10 cellular contexts compared by ENCODE assay signal in the genomic region with DNA sequence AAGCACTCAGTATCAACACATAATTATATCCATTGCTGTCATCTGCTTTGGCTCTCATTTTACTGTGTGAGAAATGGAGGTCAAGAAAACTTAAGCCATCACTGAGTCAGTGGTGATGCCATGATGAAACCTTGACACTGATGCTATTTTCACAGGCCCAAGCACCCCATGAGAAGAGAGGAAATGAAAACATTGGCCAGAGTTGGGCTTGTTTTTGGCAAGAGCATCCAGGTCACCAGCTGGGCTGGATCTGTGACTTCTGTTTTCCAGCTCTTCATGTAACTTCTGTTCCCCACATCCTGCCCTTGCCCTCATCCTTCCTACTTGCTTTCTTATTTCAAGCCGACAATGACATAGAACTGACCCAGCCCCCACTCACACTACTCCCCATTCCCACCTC. TPM values are rescaled to one million over a fixed set of nuclear protein-coding genes. Genes with fewer than 3 reads are reported as not detected.
A peak's percentile ranks its signal among the peaks of the same experiment; 100 is the strongest.
DNase-seq lines count a peak whose midpoint lies in the region; ATAC-seq and TF ChIP-seq lines count a peak whose summit lies in the region.
"Had no signal": no experiment of that assay in that cellular context is flagged by ENCODE, and none has a peak within 500 bp of the region (broad histone marks: within the 10 kb centered on the region; RNA-seq: fewer than 3 reads in every experiment).

No MANE protein-coding gene starts in this region.

- no peak for DNase-seq in activated naive CD4-positive, alpha-beta T cell treated with anti-CD3 and anti-CD28 coated beads, Interleukin-2, amount 10 ng/mL, durations not matched to agents 7 days and 5 days
- DNase-seq in activated naive CD4-positive, alpha-beta T cell (lab: John Stamatoyannopoulos, UW): no peak
- no peak for DNase-seq in activated naive CD8-positive, alpha-beta T cell treated with anti-CD3 and anti-CD28 coated beads, Interleukin-2, amount 50 U/mL, for 24 hours
- DNase-seq in lung (ENCODE audit: low spot score) (peak; percentile 64), vagina (ENCODE audit: extremely low spot score in 2 of 2) (no peak), A172 (ENCODE audit: low spot score) (no peak), COLO829 (ENCODE audit: low spot score) (no peak), nucleus accumbens (lab: John Stamatoyannopoulos, UW) (no peak)
- DNase-seq: amniotic stem cell had no signal

- H3K4me3 ChIP-seq in lung (no peak overlapping the region), vagina (no peak overlapping the region)

- H3K4me3 Mint-ChIP-seq in activated naive CD4-positive, alpha-beta T cell treated with anti-CD3 and anti-CD28 coated beads, Interleukin-2, amount 10 ng/mL, durations not matched to agents 7 days and 5 days: no peak overlapping the region
- peak overlapping the region; percentile 50 for H3K4me3 Mint-ChIP-seq in activated naive CD8-positive, alpha-beta T cell treated with anti-CD3 and anti-CD28 coated beads, Interleukin-2, amount 50 U/mL, for 24 hours

- H3K4me1 ChIP-seq in lung (ENCODE audit: control insufficient read depth in 2 of 2, insufficient read depth in 2 of 2, low read length in 2 of 2): peaks cover 0 to 9% of the 10 kb centered on the region in 2 donors
- peaks cover 15% of the 10 kb centered on the region for H3K4me1 ChIP-seq in vagina

- peak; percentile 36 for ATAC-seq in activated naive CD8-positive, alpha-beta T cell treated with anti-CD3 and anti-CD28 coated beads, Interleukin-2, amount 50 U/mL, for 24 hours
- ATAC-seq in lung (ENCODE audit: insufficient read depth, low FRiP score): peak; percentile 65

- H3K36me3 Mint-ChIP-seq in activated naive CD4-positive, alpha-beta T cell treated with anti-CD3 and anti-CD28 coated beads, Interleukin-2, amount 10 ng/mL, durations not matched to agents 7 days and 5 days: peaks cover 98% of the 10 kb centered on the region
- H3K36me3 Mint-ChIP-seq in activated naive CD8-positive, alpha-beta T cell treated with anti-CD3 and anti-CD28 coated beads, Interleukin-2, amount 50 U/mL, for 24 hours (ENCODE audit: low read depth): peaks cover 91% of the 10 kb centered on the region

- intact Hi-C loops in vagina (cut with DNase I): no loop called here

- H3K9me3 Mint-ChIP-seq in activated naive CD4-positive, alpha-beta T cell treated with anti-CD3 and anti-CD28 coated beads, Interleukin-2, amount 10 ng/mL, durations not matched to agents 7 days and 5 days: peaks cover 2% of the 10 kb centered on the region
- H3K9me3 Mint-ChIP-seq in activated naive CD8-positive, alpha-beta T cell treated with anti-CD3 and anti-CD28 coated beads, Interleukin-2, amount 50 U/mL, for 24 hours: no peaks in the 10 kb centered on the region

- H3K9me3 ChIP-seq in lung (ENCODE audit: control insufficient read depth in 2 of 2, insufficient read depth in 1 of 2, low read length in 1 of 2): peaks cover 0 to 6% of the 10 kb centered on the region in 2 donors
- H3K9me3 ChIP-seq in vagina: no peaks in the 10 kb centered on the region

- peaks cover 100% of the 10 kb centered on the region for H3K4me1 Mint-ChIP-seq in activated naive CD4-positive, alpha-beta T cell treated with anti-CD3 and anti-CD28 coated beads, Interleukin-2, amount 10 ng/mL, durations not matched to agents 7 days and 5 days
- H3K4me1 Mint-ChIP-seq in activated naive CD8-positive, alpha-beta T cell treated with anti-CD3 and anti-CD28 coated beads, Interleukin-2, amount 50 U/mL, for 24 hours: peaks cover 100% of the 10 kb centered on the region

- no peaks in the 10 kb centered on the region for H3K27me3 Mint-ChIP-seq in activated naive CD4-positive, alpha-beta T cell treated with anti-CD3 and anti-CD28 coated beads, Interleukin-2, amount 10 ng/mL, durations not matched to agents 7 days and 5 days
- no peaks in the 10 kb centered on the region for H3K27me3 Mint-ChIP-seq in activated naive CD8-positive, alpha-beta T cell treated with anti-CD3 and anti-CD28 coated beads, Interleukin-2, amount 50 U/mL, for 24 hours

- 16 to 27% methylated on average over 1 of the region's 1 CpG for WGBS in lung, 2 donors

- no peaks in the 10 kb centered on the region for H3K27me3 ChIP-seq in lung (ENCODE audit: control insufficient read depth, insufficient read depth)
- H3K27me3 ChIP-seq in vagina: no peaks in the 10 kb centered on the region

- H3K27ac ChIP-seq in lung (ENCODE audit: low read depth in 1 of 2, low read length in 1 of 2) (no peak overlapping the region), vagina (peak overlapping the region; percentile 51)

- no peak for TF ChIP-seq CTCF in lung (IDR thresholded peaks at IDR 0.05; ENCODE audit: control extremely low read depth, extremely low read depth)
- no peak for TF ChIP-seq CTCF in vagina (IDR thresholded peaks at IDR 0.05)

- H3K27ac Mint-ChIP-seq in activated naive CD4-positive, alpha-beta T cell treated with anti-CD3 and anti-CD28 coated beads, Interleukin-2, amount 10 ng/mL, durations not matched to agents 7 days and 5 days: peak overlapping the region; percentile 67
- peak overlapping the region; percentile 94 for H3K27ac Mint-ChIP-seq in activated naive CD8-positive, alpha-beta T cell treated with anti-CD3 and anti-CD28 coated beads, Interleukin-2, amount 50 U/mL, for 24 hours

- TF ChIP-seq POLR2A in vagina (IDR thresholded peaks at IDR 0.05): no peak

- CTCF ChIA-PET in activated naive CD4-positive, alpha-beta T cell treated with anti-CD3 and anti-CD28 coated beads, Interleukin-2, amount 10 ng/mL, durations not matched to agents 7 days and 5 days (lab: Charles Lee): interaction anchor here (0.9 to 24.2 kb wide), 4 partner anchors 10 to 51 kb away, joined by 3 to 465 read pairs (median 6); a partner anchor contains a TSS

- H3K36me3 ChIP-seq in lung (ENCODE audit: control insufficient read depth in 2 of 2, insufficient read depth in 2 of 2, low read length in 2 of 2) (peaks cover 0 to 15% of the 10 kb centered on the region in 2 donors), vagina (no peaks in the 10 kb centered on the region)

RNA-seq across cellular contexts. Expression of a gene that starts 10.0 kb away (rescaled TPM):
- total RNA-seq in lung (10 to 100 TPM; 39.1 to 73.0 TPM), vagina (25.5 TPM)
- polyA plus RNA-seq in lung: 100 to 1,000 TPM in 1 of 2 donors, 10 to 100 TPM in 1; 15.6 to 127 TPM
- total RNA-seq in A172 (2014; rRNA removed; shearing (Covaris generic)): not detected in 2 replicates

RNA-seq across cellular contexts. Expression of a gene that starts 54.7 kb away (rescaled TPM):
- total RNA-seq in lung (not detected), vagina (not detected)
- under 1 TPM in 1 of 2 donors, not detected in 1; 0.05 TPM for polyA plus RNA-seq in lung
- not detected in 2 replicates for total RNA-seq in A172 (2014; rRNA removed; shearing (Covaris generic))
- total RNA-seq: T-helper 1 cell treated with Interleukin-12 subunit alpha and Interleukin-12 subunit beta and Interleukin-4 antibody, amounts not matched to agents 30 ng/mL and 1 ng/mL, for 36 hours had no signal

Comparison
In these comparisons a context has a peak if more than half of its experiments do, and no peak if none do; other contexts are left out.
1. RNA of a gene that starts 10.0 kb away (total RNA-seq): 39.1 to 73.0 TPM in lung and 25.5 TPM in vagina (single experiment); not detected in A172; every median in the first group is over 10 times any median in the second.